In the genomic region with DNA sequence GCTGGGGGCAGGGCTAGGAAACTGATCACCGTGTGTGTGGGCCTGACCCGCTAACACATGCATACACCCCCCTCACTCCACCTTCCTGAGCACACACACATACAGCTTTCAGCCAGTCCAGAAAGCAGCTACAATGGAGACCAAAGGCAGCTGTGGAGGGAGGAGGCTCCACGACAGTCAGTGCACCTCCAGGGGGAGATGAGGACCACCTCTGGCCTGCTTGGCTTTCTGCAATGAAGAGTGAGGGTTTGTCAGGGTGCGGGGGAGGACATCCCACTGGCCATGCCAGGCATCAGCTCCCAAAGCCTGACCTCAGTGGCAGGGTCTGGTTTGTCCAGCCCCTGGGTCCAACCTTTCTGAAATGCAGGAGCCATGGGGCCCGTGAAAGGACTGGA, we compare ENCODE assay signal across 1 cellular context.
TF ChIP-seq lines count a peak whose summit lies in the region.

No MANE protein-coding gene starts in this region.

TF ChIP-seq in H1, 55 proteins besides CTCF, POLR2A, EP300 and RAD21:
- TF ChIP-seq HDAC6 (IDR thresholded peaks at IDR 0.05; ENCODE audit: low read depth, low read length) (no peak), CREB1 (IDR thresholded peaks at IDR 0.05) (no peak), TEAD4 (IDR thresholded peaks at IDR 0.05; ENCODE audit: low read depth, low read length) (no peak), POU5F1 (IDR thresholded peaks at IDR 0.05; ENCODE audit: low read depth, low read length) (no peak), NRF1 (IDR thresholded peaks at IDR 0.05; ENCODE audit: low read depth, low read length) (no peak), SIX5 (IDR thresholded peaks at IDR 0.05; ENCODE audit: low read depth, low read length) (no peak), HDAC2 (IDR thresholded peaks at IDR 0.05; ENCODE audit: borderline replicate concordance in 1 of 2, low read depth in 2 of 2, low read length in 2 of 2) (no peak), BRCA1 (IDR thresholded peaks at IDR 0.05; ENCODE audit: low read depth, low read length) (no peak), JUND (IDR thresholded peaks at IDR 0.05; ENCODE audit: low read length) (no peak), CHD2 (IDR thresholded peaks at IDR 0.05; ENCODE audit: low read length) (no peak), SIN3A (conservative IDR thresholded peaks at IDR 0.05 in 1 of 2, IDR thresholded peaks at IDR 0.05 in 1 of 2; ENCODE audit: low read depth in 1 of 2, low read length in 2 of 2) (no peak), JUN (IDR thresholded peaks at IDR 0.05; ENCODE audit: low read depth, low read length) (no peak)
- TF ChIP-seq, protein P1, sequence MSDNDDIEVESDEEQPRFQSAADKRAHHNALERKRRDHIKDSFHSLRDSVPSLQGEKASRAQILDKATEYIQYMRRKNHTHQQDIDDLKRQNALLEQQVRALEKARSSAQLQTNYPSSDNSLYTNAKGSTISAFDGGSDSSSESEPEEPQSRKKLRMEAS (IDR thresholded peaks at IDR 0.05), result no peak
- TF ChIP-seq, protein P2, sequence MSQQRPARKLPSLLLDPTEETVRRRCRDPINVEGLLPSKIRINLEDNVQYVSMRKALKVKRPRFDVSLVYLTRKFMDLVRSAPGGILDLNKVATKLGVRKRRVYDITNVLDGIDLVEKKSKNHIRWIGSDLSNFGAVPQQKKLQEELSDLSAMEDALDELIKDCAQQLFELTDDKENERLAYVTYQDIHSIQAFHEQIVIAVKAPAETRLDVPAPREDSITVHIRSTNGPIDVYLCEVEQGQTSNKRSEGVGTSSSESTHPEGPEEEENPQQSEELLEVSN (IDR thresholded peaks at IDR 0.05), result no peak
TF ChIP-seq in H1: peak in this region for 0.
